32 cellular contexts compared by ENCODE assay signal in the genomic region with DNA sequence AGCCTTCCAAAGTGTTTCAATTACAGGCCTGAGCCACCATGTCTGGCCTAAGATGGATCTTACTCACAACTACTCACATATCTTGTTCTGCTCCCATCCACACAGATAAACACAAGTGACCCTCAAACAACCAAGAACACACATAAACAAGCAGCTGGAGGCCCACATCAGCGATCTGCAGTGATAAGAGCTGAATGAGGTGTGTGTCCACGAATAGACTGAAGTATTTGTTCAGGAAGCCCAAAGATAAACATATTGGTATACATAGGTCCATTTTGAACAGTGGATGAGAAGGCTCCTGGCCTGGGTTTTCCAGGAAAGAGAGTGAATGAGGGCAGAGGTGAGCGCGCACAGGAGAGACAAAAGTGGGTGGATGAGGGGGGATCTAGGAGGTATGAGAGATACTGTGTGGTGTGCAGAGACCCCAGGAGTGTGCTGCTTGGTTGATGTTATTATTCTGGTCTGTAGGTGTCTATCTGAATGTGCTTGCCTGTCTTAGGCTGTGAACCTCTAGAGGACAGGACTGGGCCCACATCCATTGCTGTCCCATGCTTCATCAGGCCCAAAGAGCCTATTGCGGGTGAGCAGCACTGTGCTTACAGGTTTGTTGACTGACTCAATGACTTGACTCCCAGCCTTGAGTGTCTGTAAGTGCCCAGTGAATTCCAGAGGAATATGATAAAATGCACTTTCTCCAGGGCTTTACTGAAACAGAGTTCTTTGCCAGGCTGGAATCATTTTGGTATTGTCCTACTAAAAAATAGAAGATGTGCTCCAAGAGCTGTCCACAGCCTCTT.
A peak's percentile ranks its signal among the peaks of the same experiment; 100 is the strongest.
DNase-seq lines count a peak whose midpoint lies in the region; ATAC-seq and TF ChIP-seq lines count a peak whose summit lies in the region.
"Had no signal": no experiment of that assay in that cellular context is flagged by ENCODE, and none has a peak within 500 bp of the region (broad histone marks: within the 10 kb centered on the region; RNA-seq: fewer than 3 reads in every experiment).

No MANE protein-coding gene starts in this region.

- 73 to 85% (median 82%) methylated on average over 5 of the region's 5 CpGs for WGBS in psoas muscle, 3 donors

- no peaks in the 10 kb centered on the region for H3K9me3 ChIP-seq in upper lobe of right lung
- no peaks in the 10 kb centered on the region for H3K9me3 ChIP-seq in psoas muscle
- H3K9me3 ChIP-seq: MG63, mucosa of descending colon, SJSA1 had no signal

- ATAC-seq in upper lobe of right lung (peak; percentile 19), HG03354 (IDR thresholded peaks at IDR 0.05; ENCODE audit: poor library complexity, severe bottlenecking, unreplicated experiment) (no peak), psoas muscle (no peak)
- ATAC-seq: GM23338, left colon, mucosa of descending colon, natural killer cell had no signal

- H3K27me3 ChIP-seq in upper lobe of right lung (no peaks in the 10 kb centered on the region), psoas muscle (ENCODE audit: insufficient read depth in 3 of 3, low read length in 2 of 3) (no peaks in the 10 kb centered on the region)
- H3K27me3 ChIP-seq: MG63, SJSA1 had no signal

- H3K27ac ChIP-seq in upper lobe of right lung (no peak overlapping the region), psoas muscle (no peak overlapping the region)
- H3K27ac ChIP-seq: 22Rv1, coronary artery, epithelial cell of prostate, SJSA1, WERI-Rb-1 had no signal

- peak; percentile 30 for DNase-seq in NCI-H146 (lab: John Stamatoyannopoulos, UW)
- no peak for DNase-seq in NCI-H146 treated with DMSO at 0.1 percent for 48 hours (lab: John Stamatoyannopoulos, UW; ENCODE audit: unreplicated experiment)
- DNase-seq in NCI-H2196 (lab: John Stamatoyannopoulos, UW; ENCODE audit: unreplicated experiment) = peak; percentile 77
- peak; percentile 44 to 48 for DNase-seq in SHP77 (lab: John Stamatoyannopoulos, UW)
- DNase-seq in upper lobe of right lung = no peak
- no peak for DNase-seq in AG20443 (ENCODE audit: low spot score)
- no peak for DNase-seq in psoas muscle
- DNase-seq: activated CD4-positive, alpha-beta T cell treated with anti-CD3 and anti-CD28 coated beads for 48 hours; activated effector memory CD4-positive, alpha-beta T cell treated with anti-CD3 and anti-CD28 coated beads, Interleukin-2, amount 50 U/mL, for 16 hours; activated naive CD8-positive, alpha-beta T cell treated with anti-CD3 and anti-CD28 coated beads for 36 hours; activated T-cell treated with anti-CD3 and anti-CD28 coated beads, Interleukin-2, amount 50 U/mL, for 1 hour; aorta; C1 segment of cervical spinal cord; Calu3; effector CD8-positive, alpha-beta T cell; glutamatergic neuron; left colon; MG63; mucosa of descending colon; natural killer cell; NCI-H2107; NCI-H526; nucleus accumbens; stimulated activated CD4-positive, alpha-beta T cell treated with anti-CD3 and anti-CD28 coated beads, Interleukin-4, amount 100 ng/mL, for 4 hours; T1000; WERI-Rb-1 had no signal

- TF ChIP-seq CTCF in upper lobe of right lung (IDR thresholded peaks at IDR 0.05) = no peak
- no peak for TF ChIP-seq CTCF in psoas muscle (IDR thresholded peaks at IDR 0.05)

- no peak overlapping the region for H3K4me3 ChIP-seq in upper lobe of right lung
- no peak overlapping the region for H3K4me3 ChIP-seq in psoas muscle
- H3K4me3 ChIP-seq: coronary artery, GM23338, MG63, mucosa of descending colon, SJSA1 had no signal

- no peaks in the 10 kb centered on the region for H3K4me1 ChIP-seq in upper lobe of right lung
- H3K4me1 ChIP-seq in psoas muscle = peaks cover 7% of the 10 kb centered on the region

- H3K36me3 ChIP-seq in upper lobe of right lung (no peaks in the 10 kb centered on the region), psoas muscle (ENCODE audit: insufficient read depth in 1 of 2, low read depth in 1 of 2) (no peaks in the 10 kb centered on the region)
- H3K36me3 ChIP-seq: MG63, SJSA1, WERI-Rb-1 had no signal

- intact Hi-C loops in upper lobe of right lung (cut with DNase I) = no loop called here
- intact Hi-C loops in psoas muscle (cut with DNase I) = no loop called here

Comparison
In these comparisons a context has a peak if more than half of its experiments do, and no peak if none do; other contexts are left out.
1. DNase-seq: peak in NCI-H146 (single experiment), NCI-H2196 (single experiment) and SHP77 (2 of 2); none in NCI-H146 treated with DMSO at 0.1 percent for 48 hours (single experiment), upper lobe of right lung (single experiment), AG20443 (single experiment) and psoas muscle (0 of 2).